ENCODE assay signal across 1 cellular context in the genomic region with DNA sequence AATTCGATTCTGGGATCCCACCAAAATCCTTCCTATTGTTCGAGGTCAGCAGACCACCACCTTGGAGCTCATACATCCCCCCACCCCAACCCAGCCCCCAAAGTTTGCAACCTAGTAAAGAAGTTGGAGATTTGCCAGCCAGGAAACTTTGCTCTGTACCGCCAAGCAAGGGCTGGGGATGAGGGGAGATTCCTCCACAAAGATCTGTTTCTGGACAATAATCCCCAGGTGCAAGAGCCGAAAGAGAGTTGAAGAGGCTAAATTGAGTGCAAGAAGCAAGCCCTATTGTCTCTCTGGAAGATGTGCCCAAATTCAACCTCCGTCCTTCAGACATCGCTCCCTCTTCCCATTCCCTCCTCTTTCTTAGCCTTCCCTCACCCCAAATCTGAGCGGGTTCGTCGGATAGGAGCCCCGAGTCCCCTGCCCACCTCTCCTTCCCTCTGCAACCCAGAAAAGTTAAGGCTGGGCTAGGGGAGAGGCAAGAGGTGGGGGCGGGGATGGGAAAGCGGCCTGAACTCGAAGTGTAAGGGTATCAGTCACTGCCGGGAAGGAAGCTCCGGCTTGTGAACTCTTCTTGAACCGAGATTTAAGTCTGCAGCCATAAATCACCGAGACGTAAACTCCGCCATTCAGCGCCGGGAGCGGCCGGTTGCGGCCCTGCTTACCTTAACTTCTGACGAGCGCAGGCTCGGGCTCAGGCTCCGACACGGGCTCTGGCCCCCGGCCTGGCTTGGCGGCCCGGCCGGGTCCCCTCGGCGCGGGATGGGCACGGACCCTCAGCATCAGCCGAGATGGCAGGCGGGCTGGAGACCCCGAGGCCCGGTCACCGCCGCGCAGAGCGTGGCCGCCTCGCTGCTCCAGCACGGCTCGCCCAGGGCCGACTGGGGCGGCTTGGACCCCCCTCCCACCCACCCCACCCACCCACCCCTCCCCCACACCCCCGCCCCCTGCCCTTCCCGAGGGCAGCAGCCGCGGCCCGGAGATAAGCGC.
TF ChIP-seq lines count a peak whose summit lies in the region.

No MANE protein-coding gene starts in this region.

TF ChIP-seq in HepG2, 621 proteins besides CTCF, POLR2A, EP300 and RAD21:
- TF ChIP-seq AGO2 (optimal IDR thresholded peaks at IDR 0.05; ENCODE audit: low read depth, low read length) = peak; percentile 86
- no peak for TF ChIP-seq ZFP36L2 (CRISPR knock-in tag; IDR thresholded peaks at IDR 0.05)
- peak; percentile 23 for TF ChIP-seq HNRNPK (IDR thresholded peaks at IDR 0.05; ENCODE audit: low read depth, low read length, poor library complexity, severe bottlenecking)
- no peak for TF ChIP-seq FOXA1 (IDR thresholded peaks at IDR 0.05)
- no peak for TF ChIP-seq FOXA1 (CRISPR knock-in tag; IDR thresholded peaks at IDR 0.05)
- TF ChIP-seq ZKSCAN1 (IDR thresholded peaks at IDR 0.05; ENCODE audit: low read length) = no peak
- TF ChIP-seq ARID5B (CRISPR knock-in tag; IDR thresholded peaks at IDR 0.05) = no peak
- TF ChIP-seq ZNF530 (CRISPR knock-in tag; IDR thresholded peaks at IDR 0.05; ENCODE audit: low read depth) = no peak
- TF ChIP-seq, protein P1, sequence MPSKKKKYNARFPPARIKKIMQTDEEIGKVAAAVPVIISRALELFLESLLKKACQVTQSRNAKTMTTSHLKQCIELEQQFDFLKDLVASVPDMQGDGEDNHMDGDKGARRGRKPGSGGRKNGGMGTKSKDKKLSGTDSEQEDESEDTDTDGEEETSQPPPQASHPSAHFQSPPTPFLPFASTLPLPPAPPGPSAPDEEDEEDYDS (CRISPR knock-in tag; IDR thresholded peaks at IDR 0.05) = no peak
- peak; percentile 58 for TF ChIP-seq RBFOX2 (IDR thresholded peaks at IDR 0.05; ENCODE audit: low read depth, low read length)
